In the genomic region with DNA sequence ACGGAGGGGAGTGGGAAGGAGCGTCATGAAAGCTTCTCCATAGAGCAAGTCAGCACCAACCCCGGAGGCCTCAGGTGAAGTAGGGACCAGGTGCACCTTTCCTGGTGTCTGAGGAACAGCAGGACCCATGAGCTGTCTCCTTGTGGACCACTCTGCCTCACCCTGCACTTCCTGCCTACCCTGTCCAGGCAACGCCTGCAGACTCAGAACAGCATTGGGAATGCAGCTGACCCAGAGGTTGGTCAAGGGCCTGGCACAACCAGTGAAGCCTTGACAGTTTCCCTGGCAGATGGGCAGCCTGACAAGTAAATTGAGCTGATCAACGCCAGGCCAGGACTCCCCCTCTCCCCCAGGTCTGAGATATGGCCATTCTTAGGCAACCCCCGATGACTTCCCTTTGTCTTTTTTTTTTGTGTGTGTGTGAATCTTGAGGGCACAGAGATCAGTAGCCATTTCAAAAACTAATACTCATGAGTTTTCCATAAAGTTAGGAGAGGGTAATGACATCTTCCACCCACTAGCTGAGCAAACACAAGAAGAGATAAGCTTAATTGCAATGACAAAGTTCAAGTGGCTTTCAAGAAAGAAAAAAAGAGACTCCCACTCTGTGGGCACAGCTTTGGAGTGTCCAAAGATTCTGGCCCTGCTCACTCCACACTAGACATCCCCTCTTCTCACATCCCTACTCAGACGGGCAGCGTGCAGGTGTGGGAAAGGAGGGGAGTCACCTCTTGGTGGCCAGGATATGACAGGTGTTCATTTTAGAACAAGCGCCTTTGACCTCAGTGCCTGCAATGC, we compare ENCODE assay signal across 1 cellular context.
TF ChIP-seq lines count a peak whose summit lies in the region.

No MANE protein-coding gene starts in this region.

TF ChIP-seq in HepG2, 621 proteins besides CTCF, POLR2A, EP300 and RAD21 (continued from another document and continues in another):
- TF ChIP-seq FOXK1 (CRISPR knock-in tag; IDR thresholded peaks at IDR 0.05; ENCODE audit: borderline replicate concordance, low read depth), result no peak
- TF ChIP-seq RARG (CRISPR knock-in tag; IDR thresholded peaks at IDR 0.05; ENCODE audit: low read depth), result no peak
- TF ChIP-seq, protein P1, sequence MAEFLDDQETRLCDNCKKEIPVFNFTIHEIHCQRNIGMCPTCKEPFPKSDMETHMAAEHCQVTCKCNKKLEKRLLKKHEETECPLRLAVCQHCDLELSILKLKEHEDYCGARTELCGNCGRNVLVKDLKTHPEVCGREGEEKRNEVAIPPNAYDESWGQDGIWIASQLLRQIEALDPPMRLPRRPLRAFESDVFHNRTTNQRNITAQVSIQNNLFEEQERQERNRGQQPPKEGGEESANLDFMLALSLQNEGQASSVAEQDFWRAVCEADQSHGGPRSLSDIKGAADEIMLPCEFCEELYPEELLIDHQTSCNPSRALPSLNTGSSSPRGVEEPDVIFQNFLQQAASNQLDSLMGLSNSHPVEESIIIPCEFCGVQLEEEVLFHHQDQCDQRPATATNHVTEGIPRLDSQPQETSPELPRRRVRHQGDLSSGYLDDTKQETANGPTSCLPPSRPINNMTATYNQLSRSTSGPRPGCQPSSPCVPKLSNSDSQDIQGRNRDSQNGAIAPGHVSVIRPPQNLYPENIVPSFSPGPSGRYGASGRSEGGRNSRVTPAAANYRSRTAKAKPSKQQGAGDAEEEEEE (CRISPR knock-in tag; IDR thresholded peaks at IDR 0.05; ENCODE audit: borderline replicate concordance), result no peak
- TF ChIP-seq, protein P2, sequence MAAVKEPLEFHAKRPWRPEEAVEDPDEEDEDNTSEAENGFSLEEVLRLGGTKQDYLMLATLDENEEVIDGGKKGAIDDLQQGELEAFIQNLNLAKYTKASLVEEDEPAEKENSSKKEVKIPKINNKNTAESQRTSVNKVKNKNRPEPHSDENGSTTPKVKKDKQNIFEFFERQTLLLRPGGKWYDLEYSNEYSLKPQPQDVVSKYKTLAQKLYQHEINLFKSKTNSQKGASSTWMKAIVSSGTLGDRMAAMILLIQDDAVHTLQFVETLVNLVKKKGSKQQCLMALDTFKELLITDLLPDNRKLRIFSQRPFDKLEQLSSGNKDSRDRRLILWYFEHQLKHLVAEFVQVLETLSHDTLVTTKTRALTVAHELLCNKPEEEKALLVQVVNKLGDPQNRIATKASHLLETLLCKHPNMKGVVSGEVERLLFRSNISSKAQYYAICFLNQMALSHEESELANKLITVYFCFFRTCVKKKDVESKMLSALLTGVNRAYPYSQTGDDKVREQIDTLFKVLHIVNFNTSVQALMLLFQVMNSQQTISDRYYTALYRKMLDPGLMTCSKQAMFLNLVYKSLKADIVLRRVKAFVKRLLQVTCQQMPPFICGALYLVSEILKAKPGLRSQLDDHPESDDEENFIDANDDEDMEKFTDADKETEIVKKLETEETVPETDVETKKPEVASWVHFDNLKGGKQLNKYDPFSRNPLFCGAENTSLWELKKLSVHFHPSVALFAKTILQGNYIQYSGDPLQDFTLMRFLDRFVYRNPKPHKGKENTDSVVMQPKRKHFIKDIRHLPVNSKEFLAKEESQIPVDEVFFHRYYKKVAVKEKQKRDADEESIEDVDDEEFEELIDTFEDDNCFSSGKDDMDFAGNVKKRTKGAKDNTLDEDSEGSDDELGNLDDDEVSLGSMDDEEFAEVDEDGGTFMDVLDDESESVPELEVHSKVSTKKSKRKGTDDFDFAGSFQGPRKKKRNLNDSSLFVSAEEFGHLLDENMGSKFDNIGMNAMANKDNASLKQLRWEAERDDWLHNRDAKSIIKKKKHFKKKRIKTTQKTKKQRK (IDR thresholded peaks at IDR 0.05; ENCODE audit: low read length), result no peak
- TF ChIP-seq PRMT3 (CRISPR knock-in tag; IDR thresholded peaks at IDR 0.05; ENCODE audit: borderline replicate concordance, low read depth), result 0 out of 2 replicates have a peak, but pooled peaks have one; percentile 39
- TF ChIP-seq, protein P3, sequence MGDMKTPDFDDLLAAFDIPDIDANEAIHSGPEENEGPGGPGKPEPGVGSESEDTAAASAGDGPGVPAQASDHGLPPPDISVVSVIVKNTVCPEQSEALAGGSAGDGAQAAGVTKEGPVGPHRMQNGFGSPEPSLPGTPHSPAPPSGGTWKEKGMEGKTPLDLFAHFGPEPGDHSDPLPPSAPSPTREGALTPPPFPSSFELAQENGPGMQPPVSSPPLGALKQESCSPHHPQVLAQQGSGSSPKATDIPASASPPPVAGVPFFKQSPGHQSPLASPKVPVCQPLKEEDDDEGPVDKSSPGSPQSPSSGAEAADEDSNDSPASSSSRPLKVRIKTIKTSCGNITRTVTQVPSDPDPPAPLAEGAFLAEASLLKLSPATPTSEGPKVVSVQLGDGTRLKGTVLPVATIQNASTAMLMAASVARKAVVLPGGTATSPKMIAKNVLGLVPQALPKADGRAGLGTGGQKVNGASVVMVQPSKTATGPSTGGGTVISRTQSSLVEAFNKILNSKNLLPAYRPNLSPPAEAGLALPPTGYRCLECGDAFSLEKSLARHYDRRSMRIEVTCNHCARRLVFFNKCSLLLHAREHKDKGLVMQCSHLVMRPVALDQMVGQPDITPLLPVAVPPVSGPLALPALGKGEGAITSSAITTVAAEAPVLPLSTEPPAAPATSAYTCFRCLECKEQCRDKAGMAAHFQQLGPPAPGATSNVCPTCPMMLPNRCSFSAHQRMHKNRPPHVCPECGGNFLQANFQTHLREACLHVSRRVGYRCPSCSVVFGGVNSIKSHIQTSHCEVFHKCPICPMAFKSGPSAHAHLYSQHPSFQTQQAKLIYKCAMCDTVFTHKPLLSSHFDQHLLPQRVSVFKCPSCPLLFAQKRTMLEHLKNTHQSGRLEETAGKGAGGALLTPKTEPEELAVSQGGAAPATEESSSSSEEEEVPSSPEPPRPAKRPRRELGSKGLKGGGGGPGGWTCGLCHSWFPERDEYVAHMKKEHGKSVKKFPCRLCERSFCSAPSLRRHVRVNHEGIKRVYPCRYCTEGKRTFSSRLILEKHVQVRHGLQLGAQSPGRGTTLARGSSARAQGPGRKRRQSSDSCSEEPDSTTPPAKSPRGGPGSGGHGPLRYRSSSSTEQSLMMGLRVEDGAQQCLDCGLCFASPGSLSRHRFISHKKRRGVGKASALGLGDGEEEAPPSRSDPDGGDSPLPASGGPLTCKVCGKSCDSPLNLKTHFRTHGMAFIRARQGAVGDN (CRISPR knock-in tag; IDR thresholded peaks at IDR 0.05), result peak; percentile 90
- TF ChIP-seq TCF7 (IDR thresholded peaks at IDR 0.05; ENCODE audit: low read depth), result peak; percentile 57; the same call in 1 of the 2 replicates
- TF ChIP-seq NCOA1 (CRISPR knock-in tag; IDR thresholded peaks at IDR 0.05), result no peak
- TF ChIP-seq, protein P4, sequence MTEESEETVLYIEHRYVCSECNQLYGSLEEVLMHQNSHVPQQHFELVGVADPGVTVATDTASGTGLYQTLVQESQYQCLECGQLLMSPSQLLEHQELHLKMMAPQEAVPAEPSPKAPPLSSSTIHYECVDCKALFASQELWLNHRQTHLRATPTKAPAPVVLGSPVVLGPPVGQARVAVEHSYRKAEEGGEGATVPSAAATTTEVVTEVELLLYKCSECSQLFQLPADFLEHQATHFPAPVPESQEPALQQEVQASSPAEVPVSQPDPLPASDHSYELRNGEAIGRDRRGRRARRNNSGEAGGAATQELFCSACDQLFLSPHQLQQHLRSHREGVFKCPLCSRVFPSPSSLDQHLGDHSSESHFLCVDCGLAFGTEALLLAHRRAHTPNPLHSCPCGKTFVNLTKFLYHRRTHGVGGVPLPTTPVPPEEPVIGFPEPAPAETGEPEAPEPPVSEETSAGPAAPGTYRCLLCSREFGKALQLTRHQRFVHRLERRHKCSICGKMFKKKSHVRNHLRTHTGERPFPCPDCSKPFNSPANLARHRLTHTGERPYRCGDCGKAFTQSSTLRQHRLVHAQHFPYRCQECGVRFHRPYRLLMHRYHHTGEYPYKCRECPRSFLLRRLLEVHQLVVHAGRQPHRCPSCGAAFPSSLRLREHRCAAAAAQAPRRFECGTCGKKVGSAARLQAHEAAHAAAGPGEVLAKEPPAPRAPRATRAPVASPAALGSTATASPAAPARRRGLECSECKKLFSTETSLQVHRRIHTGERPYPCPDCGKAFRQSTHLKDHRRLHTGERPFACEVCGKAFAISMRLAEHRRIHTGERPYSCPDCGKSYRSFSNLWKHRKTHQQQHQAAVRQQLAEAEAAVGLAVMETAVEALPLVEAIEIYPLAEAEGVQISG (CRISPR knock-in tag; IDR thresholded peaks at IDR 0.05), result peak; percentile 30; the same call in 1 of the 2 replicates
- TF ChIP-seq, protein P5, sequence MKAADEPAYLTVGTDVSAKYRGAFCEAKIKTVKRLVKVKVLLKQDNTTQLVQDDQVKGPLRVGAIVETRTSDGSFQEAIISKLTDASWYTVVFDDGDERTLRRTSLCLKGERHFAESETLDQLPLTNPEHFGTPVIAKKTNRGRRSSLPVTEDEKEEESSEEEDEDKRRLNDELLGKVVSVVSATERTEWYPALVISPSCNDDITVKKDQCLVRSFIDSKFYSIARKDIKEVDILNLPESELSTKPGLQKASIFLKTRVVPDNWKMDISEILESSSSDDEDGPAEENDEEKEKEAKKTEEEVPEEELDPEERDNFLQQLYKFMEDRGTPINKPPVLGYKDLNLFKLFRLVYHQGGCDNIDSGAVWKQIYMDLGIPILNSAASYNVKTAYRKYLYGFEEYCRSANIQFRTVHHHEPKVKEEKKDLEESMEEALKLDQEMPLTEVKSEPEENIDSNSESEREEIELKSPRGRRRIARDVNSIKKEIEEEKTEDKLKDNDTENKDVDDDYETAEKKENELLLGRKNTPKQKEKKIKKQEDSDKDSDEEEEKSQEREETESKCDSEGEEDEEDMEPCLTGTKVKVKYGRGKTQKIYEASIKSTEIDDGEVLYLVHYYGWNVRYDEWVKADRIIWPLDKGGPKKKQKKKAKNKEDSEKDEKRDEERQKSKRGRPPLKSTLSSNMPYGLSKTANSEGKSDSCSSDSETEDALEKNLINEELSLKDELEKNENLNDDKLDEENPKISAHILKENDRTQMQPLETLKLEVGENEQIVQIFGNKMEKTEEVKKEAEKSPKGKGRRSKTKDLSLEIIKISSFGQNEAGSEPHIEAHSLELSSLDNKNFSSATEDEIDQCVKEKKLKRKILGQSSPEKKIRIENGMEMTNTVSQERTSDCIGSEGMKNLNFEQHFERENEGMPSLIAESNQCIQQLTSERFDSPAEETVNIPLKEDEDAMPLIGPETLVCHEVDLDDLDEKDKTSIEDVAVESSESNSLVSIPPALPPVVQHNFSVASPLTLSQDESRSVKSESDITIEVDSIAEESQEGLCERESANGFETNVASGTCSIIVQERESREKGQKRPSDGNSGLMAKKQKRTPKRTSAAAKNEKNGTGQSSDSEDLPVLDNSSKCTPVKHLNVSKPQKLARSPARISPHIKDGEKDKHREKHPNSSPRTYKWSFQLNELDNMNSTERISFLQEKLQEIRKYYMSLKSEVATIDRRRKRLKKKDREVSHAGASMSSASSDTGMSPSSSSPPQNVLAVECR (CRISPR knock-in tag; IDR thresholded peaks at IDR 0.05; ENCODE audit: borderline replicate concordance), result peak; percentile 21; the same call in 1 of the 2 replicates
- no peak for TF ChIP-seq PHF8 (CRISPR knock-in tag; IDR thresholded peaks at IDR 0.05)
- TF ChIP-seq, protein P6, sequence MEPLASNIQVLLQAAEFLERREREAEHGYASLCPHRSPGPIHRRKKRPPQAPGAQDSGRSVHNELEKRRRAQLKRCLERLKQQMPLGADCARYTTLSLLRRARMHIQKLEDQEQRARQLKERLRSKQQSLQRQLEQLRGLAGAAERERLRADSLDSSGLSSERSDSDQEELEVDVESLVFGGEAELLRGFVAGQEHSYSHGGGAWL (CRISPR knock-in tag; IDR thresholded peaks at IDR 0.05), result no peak
- TF ChIP-seq MYC (CRISPR knock-in tag; IDR thresholded peaks at IDR 0.05; ENCODE audit: borderline replicate concordance), result peak; percentile 12; the same call in 1 of the 2 replicates
- no peak for TF ChIP-seq MATR3 (CRISPR knock-in tag; IDR thresholded peaks at IDR 0.05)
- no peak for TF ChIP-seq ZNF274 (CRISPR knock-in tag; IDR thresholded peaks at IDR 0.05)
- 0 out of 2 replicates have a peak, but pooled peaks have one; percentile 15 for TF ChIP-seq ZNF501 (CRISPR knock-in tag; IDR thresholded peaks at IDR 0.05)
- TF ChIP-seq ZSCAN29 (CRISPR knock-in tag; conservative IDR thresholded peaks at IDR 0.05), result 0 out of 2 replicates have a peak, but pooled peaks have one; percentile 14
- no peak for TF ChIP-seq ZNF816 (CRISPR knock-in tag; IDR thresholded peaks at IDR 0.05; ENCODE audit: borderline replicate concordance)
- TF ChIP-seq, protein P7, sequence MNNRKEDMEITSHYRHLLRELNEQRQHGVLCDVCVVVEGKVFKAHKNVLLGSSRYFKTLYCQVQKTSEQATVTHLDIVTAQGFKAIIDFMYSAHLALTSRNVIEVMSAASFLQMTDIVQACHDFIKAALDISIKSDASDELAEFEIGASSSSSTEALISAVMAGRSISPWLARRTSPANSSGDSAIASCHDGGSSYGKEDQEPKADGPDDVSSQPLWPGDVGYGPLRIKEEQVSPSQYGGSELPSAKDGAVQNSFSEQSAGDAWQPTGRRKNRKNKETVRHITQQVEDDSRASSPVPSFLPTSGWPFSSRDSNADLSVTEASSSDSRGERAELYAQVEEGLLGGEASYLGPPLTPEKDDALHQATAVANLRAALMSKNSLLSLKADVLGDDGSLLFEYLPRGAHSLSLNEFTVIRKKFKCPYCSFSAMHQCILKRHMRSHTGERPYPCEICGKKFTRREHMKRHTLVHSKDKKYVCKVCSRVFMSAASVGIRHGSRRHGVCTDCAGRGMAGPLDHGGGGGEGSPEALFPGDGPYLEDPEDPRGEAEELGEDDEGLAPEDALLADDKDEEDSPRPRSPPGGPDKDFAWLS (CRISPR knock-in tag; IDR thresholded peaks at IDR 0.05; ENCODE audit: borderline replicate concordance), result no peak
- TF ChIP-seq, protein P8, sequence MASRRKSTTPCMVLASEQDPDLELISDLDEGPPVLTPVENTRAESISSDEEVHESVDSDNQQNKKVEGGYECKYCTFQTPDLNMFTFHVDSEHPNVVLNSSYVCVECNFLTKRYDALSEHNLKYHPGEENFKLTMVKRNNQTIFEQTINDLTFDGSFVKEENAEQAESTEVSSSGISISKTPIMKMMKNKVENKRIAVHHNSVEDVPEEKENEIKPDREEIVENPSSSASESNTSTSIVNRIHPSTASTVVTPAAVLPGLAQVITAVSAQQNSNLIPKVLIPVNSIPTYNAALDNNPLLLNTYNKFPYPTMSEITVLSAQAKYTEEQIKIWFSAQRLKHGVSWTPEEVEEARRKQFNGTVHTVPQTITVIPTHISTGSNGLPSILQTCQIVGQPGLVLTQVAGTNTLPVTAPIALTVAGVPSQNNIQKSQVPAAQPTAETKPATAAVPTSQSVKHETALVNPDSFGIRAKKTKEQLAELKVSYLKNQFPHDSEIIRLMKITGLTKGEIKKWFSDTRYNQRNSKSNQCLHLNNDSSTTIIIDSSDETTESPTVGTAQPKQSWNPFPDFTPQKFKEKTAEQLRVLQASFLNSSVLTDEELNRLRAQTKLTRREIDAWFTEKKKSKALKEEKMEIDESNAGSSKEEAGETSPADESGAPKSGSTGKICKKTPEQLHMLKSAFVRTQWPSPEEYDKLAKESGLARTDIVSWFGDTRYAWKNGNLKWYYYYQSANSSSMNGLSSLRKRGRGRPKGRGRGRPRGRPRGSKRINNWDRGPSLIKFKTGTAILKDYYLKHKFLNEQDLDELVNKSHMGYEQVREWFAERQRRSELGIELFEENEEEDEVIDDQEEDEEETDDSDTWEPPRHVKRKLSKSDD (CRISPR knock-in tag; IDR thresholded peaks at IDR 0.05; ENCODE audit: low read depth), result peak; percentile 5; the same call in 1 of the 2 replicates
